30 cellular contexts compared by ENCODE assay signal in genomic region chr5:177343777-177344176, GRCh38.
"Had no signal": no experiment of that assay in that cellular context is flagged by ENCODE, and none has a peak within 500 bp of the region (broad histone marks: within the 10 kb centered on the region; RNA-seq: fewer than 3 reads in every experiment).

No MANE protein-coding gene starts in this region.

- H3K27me3 Mint-ChIP-seq: memory B cell; naive thymus-derived CD4-positive, alpha-beta T cell; progenitor cell of endocrine pancreas; stimulated activated memory B cell treated with anti-CD40 and anti-IgM and Interleukin-4, amounts not matched to agents 10 μg/mL and 1 μg/mL and 100 μg/mL, for 72 hours; stimulated activated naive CD8-positive, alpha-beta T cell treated with anti-CD3 and anti-CD28 coated beads, Interleukin-15, amount 100 ng/mL, for 72 hours; T-cell had no signal

- H3K4me3 ChIP-seq: coronary artery, dorsolateral prefrontal cortex, gastroesophageal sphincter, ovary, skin epidermis, upper lobe of left lung, vagina had no signal

- H3K27ac ChIP-seq: brain microvascular endothelial cell, coronary artery, dorsolateral prefrontal cortex, gastroesophageal sphincter, ovary, skin epidermis, upper lobe of left lung, vagina had no signal

- DNase-seq: activated CD4-positive, alpha-beta T cell treated with anti-CD3 and anti-CD28 coated beads for 4 hours; activated CD4-positive, alpha-beta T cell treated with anti-CD3 and anti-CD28 coated beads, Interleukin-2, amount 50 U/mL, for 4 hours; activated naive CD4-positive, alpha-beta T cell; activated T-cell treated with anti-CD3 and anti-CD28 coated beads, Interleukin-2, amount 50 U/mL, for 1 hour; amniotic stem cell; brain microvascular endothelial cell; dorsolateral prefrontal cortex; effector memory CD4-positive, alpha-beta T cell; erythroblast; head of caudate nucleus; hippocampal formation; midbrain; naive thymus-derived CD4-positive, alpha-beta T cell; ovary; stimulated activated CD4-positive, alpha-beta T cell treated with anti-CD3 and anti-CD28 coated beads, Interleukin-4, amount 100 ng/mL, for 24 hours; stimulated activated naive CD8-positive, alpha-beta T cell treated with anti-CD3 and anti-CD28 coated beads, Interleukin-15, amount 100 ng/mL, for 72 hours; substantia nigra; T-cell; upper lobe of left lung had no signal

- H3K4me3 Mint-ChIP-seq: memory B cell; stimulated activated memory B cell treated with anti-CD40 and anti-IgM and Interleukin-4, amounts not matched to agents 10 μg/mL and 1 μg/mL and 100 μg/mL, for 72 hours; stimulated activated naive CD8-positive, alpha-beta T cell treated with anti-CD3 and anti-CD28 coated beads, Interleukin-15, amount 100 ng/mL, for 72 hours; T-cell; T-helper 2 cell treated with Interferon-gamma antibody and Interleukin-4, amounts not matched to agents 5 μg/mL and 100 μg/mL, for 36 hours had no signal

- H3K27me3 ChIP-seq: brain microvascular endothelial cell, dorsolateral prefrontal cortex, gastroesophageal sphincter, ovary, upper lobe of left lung, vagina had no signal

- H3K27ac Mint-ChIP-seq: memory B cell; progenitor cell of endocrine pancreas; stimulated activated memory B cell treated with anti-CD40 and anti-IgM and Interleukin-4, amounts not matched to agents 10 μg/mL and 1 μg/mL and 100 μg/mL, for 72 hours; T-cell; T-helper 2 cell treated with Interferon-gamma antibody and Interleukin-4, amounts not matched to agents 5 μg/mL and 100 μg/mL, for 36 hours had no signal

- H3K9me3 ChIP-seq: gastroesophageal sphincter, ovary, upper lobe of left lung, vagina had no signal

- H3K9me3 Mint-ChIP-seq: memory B cell; stimulated activated memory B cell treated with anti-CD40 and anti-IgM and Interleukin-4, amounts not matched to agents 10 μg/mL and 1 μg/mL and 100 μg/mL, for 72 hours; stimulated activated naive CD8-positive, alpha-beta T cell treated with anti-CD3 and anti-CD28 coated beads, Interleukin-15, amount 100 ng/mL, for 72 hours; T-helper 2 cell treated with Interferon-gamma antibody and Interleukin-4, amounts not matched to agents 5 μg/mL and 100 μg/mL, for 36 hours had no signal

- ATAC-seq: gastroesophageal sphincter; naive thymus-derived CD4-positive, alpha-beta T cell; sciatic nerve; stimulated activated memory B cell treated with anti-CD40 and anti-IgM and Interleukin-4, amounts not matched to agents 10 μg/mL and 1 μg/mL and 100 μg/mL, for 72 hours; stimulated activated naive CD8-positive, alpha-beta T cell treated with anti-CD3 and anti-CD28 coated beads, Interleukin-15, amount 100 ng/mL, for 72 hours; T-cell had no signal

- H3K36me3 ChIP-seq: ovary had no signal

- FAIRE-seq: astrocyte, keratinocyte had no signal
